Comparison of ENCODE assay signal across 1 cellular context in the genomic region with DNA sequence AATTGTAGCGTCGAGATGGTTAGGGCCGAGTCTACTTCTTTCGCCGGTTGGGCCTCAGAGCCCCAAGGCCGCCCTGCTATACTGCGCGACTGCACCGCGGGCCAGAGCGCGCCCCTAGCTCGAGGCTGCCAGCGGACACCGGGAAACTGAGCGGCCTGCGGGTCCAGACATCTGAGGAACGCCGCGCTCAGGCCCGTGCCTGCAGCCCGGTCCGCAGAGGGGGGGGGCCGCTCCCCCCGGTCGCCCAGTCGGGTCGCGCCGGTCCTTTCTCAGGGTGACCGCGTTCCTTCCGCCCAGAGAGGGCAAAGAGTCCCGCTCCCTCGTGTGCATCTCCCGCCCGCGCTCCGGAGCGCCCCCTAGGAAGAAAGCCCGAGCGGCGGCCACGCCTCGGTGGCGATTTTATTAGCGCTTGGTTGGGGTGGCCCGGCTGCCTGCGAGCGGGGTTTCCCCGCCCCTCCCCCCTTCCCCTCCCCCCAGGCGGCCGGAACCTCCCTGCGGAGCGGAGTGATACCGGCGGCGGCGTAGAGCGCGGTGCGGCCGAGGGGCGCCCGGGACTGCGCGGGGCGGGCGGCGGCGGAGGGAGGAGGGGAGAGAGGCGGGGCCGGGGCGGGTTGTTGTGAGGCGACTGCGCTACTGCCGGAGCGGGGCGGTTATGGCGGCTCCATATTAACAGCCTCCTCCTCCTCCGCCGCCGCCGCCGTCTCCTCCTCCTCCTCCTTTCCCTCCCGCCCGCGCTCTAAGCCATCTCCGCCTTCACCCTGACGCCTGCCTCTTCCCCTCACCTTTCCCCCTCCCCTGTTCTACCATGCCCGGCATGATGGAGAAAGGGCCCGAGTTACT.
TF ChIP-seq lines count a peak whose summit lies in the region.

A gene (plus strand): TSS at position 611 of the 840 bp plus-strand sequence. CDS start 195 bp downstream, at position 806.

TF ChIP-seq in K562, 482 proteins besides CTCF, POLR2A, EP300 and RAD21 (continued from another document and continues in another):
- TF ChIP-seq, protein P1, sequence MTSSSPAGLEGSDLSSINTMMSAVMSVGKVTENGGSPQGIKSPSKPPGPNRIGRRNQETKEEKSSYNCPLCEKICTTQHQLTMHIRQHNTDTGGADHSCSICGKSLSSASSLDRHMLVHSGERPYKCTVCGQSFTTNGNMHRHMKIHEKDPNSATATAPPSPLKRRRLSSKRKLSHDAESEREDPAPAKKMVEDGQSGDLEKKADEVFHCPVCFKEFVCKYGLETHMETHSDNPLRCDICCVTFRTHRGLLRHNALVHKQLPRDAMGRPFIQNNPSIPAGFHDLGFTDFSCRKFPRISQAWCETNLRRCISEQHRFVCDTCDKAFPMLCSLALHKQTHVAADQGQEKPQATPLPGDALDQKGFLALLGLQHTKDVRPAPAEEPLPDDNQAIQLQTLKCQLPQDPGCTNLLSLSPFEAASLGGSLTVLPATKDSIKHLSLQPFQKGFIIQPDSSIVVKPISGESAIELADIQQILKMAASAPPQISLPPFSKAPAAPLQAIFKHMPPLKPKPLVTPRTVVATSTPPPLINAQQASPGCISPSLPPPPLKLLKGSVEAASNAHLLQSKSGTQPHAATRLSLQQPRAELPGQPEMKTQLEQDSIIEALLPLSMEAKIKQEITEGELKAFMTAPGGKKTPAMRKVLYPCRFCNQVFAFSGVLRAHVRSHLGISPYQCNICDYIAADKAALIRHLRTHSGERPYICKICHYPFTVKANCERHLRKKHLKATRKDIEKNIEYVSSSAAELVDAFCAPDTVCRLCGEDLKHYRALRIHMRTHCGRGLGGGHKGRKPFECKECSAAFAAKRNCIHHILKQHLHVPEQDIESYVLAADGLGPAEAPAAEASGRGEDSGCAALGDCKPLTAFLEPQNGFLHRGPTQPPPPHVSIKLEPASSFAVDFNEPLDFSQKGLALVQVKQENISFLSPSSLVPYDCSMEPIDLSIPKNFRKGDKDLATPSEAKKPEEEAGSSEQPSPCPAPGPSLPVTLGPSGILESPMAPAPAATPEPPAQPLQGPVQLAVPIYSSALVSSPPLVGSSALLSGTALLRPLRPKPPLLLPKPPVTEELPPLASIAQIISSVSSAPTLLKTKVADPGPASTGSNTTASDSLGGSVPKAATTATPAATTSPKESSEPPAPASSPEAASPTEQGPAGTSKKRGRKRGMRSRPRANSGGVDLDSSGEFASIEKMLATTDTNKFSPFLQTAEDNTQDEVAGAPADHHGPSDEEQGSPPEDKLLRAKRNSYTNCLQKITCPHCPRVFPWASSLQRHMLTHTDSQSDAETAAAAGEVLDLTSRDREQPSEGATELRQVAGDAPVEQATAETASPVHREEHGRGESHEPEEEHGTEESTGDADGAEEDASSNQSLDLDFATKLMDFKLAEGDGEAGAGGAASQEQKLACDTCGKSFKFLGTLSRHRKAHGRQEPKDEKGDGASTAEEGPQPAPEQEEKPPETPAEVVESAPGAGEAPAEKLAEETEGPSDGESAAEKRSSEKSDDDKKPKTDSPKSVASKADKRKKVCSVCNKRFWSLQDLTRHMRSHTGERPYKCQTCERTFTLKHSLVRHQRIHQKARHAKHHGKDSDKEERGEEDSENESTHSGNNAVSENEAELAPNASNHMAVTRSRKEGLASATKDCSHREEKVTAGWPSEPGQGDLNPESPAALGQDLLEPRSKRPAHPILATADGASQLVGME (CRISPR knock-in tag; IDR thresholded peaks at IDR 0.05): peak; percentile 90; the same call in 1 of the 2 replicates
- TF ChIP-seq, protein P2, sequence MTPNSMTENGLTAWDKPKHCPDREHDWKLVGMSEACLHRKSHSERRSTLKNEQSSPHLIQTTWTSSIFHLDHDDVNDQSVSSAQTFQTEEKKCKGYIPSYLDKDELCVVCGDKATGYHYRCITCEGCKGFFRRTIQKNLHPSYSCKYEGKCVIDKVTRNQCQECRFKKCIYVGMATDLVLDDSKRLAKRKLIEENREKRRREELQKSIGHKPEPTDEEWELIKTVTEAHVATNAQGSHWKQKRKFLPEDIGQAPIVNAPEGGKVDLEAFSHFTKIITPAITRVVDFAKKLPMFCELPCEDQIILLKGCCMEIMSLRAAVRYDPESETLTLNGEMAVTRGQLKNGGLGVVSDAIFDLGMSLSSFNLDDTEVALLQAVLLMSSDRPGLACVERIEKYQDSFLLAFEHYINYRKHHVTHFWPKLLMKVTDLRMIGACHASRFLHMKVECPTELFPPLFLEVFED (CRISPR knock-in tag; conservative IDR thresholded peaks at IDR 0.05): peak; percentile 90
- TF ChIP-seq ZNF311 (CRISPR knock-in tag; IDR thresholded peaks at IDR 0.05): no peak
- TF ChIP-seq EGR1 (conservative IDR thresholded peaks at IDR 0.05): peak; percentile 79
- TF ChIP-seq, protein P3, sequence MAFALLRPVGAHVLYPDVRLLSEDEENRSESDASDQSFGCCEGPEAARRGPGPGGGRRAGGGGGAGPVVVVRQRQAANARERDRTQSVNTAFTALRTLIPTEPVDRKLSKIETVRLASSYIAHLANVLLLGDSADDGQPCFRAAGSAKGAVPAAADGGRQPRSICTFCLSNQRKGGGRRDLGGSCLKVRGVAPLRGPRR (CRISPR knock-in tag; IDR thresholded peaks at IDR 0.05): no peak
- TF ChIP-seq, protein P4, sequence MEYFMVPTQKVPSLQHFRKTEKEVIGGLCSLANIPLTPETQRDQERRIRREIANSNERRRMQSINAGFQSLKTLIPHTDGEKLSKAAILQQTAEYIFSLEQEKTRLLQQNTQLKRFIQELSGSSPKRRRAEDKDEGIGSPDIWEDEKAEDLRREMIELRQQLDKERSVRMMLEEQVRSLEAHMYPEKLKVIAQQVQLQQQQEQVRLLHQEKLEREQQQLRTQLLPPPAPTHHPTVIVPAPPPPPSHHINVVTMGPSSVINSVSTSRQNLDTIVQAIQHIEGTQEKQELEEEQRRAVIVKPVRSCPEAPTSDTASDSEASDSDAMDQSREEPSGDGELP (CRISPR knock-in tag; IDR thresholded peaks at IDR 0.05; ENCODE audit: borderline replicate concordance): peak; percentile 75
- peak; percentile 51 to 91 (median 87) for TF ChIP-seq YY1 (IDR thresholded peaks at IDR 0.05; ENCODE audit: borderline replicate concordance in 1 of 3, control insufficient read depth in 1 of 3, extremely low read depth in 1 of 3, insufficient read depth in 3 of 3, insufficient read length in 1 of 3, insufficient replicate concordance in 2 of 3, low read depth in 1 of 3, low read length in 2 of 3)
- TF ChIP-seq NR2F6 (CRISPR knock-in tag; IDR thresholded peaks at IDR 0.05): no peak
- TF ChIP-seq BDP1 (IDR thresholded peaks at IDR 0.05; ENCODE audit: insufficient read depth, insufficient read length): no peak
- TF ChIP-seq CREM (IDR thresholded peaks at IDR 0.05; ENCODE audit: low read depth): peak; percentile 70
- peak; percentile 71; the same call in 1 of the 2 replicates for TF ChIP-seq ADNP (tag; IDR thresholded peaks at IDR 0.05)
- TF ChIP-seq, protein P5, sequence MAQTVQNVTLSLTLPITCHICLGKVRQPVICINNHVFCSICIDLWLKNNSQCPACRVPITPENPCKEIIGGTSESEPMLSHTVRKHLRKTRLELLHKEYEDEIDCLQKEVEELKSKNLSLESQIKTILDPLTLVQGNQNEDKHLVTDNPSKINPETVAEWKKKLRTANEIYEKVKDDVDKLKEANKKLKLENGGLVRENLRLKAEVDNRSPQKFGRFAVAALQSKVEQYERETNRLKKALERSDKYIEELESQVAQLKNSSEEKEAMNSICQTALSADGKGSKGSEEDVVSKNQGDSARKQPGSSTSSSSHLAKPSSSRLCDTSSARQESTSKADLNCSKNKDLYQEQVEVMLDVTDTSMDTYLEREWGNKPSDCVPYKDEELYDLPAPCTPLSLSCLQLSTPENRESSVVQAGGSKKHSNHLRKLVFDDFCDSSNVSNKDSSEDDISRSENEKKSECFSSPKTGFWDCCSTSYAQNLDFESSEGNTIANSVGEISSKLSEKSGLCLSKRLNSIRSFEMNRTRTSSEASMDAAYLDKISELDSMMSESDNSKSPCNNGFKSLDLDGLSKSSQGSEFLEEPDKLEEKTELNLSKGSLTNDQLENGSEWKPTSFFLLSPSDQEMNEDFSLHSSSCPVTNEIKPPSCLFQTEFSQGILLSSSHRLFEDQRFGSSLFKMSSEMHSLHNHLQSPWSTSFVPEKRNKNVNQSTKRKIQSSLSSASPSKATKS (CRISPR knock-in tag; IDR thresholded peaks at IDR 0.05): no peak
- TF ChIP-seq, protein P6, sequence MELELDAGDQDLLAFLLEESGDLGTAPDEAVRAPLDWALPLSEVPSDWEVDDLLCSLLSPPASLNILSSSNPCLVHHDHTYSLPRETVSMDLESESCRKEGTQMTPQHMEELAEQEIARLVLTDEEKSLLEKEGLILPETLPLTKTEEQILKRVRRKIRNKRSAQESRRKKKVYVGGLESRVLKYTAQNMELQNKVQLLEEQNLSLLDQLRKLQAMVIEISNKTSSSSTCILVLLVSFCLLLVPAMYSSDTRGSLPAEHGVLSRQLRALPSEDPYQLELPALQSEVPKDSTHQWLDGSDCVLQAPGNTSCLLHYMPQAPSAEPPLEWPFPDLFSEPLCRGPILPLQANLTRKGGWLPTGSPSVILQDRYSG (tag; conservative IDR thresholded peaks at IDR 0.05; ENCODE audit: low read depth): no peak
- TF ChIP-seq NEUROD1 (IDR thresholded peaks at IDR 0.05; ENCODE audit: borderline replicate concordance, low read depth, low read length, partially characterized antibody): peak; percentile 66
- TF ChIP-seq, protein P7, sequence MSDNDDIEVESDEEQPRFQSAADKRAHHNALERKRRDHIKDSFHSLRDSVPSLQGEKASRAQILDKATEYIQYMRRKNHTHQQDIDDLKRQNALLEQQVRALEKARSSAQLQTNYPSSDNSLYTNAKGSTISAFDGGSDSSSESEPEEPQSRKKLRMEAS (CRISPR knock-in tag; IDR thresholded peaks at IDR 0.05): peak; percentile 90
- TF ChIP-seq ZNF146 (CRISPR knock-in tag; IDR thresholded peaks at IDR 0.05; ENCODE audit: unreplicated experiment): no peak
- no peak for TF ChIP-seq ZBTB1 (CRISPR knock-in tag; IDR thresholded peaks at IDR 0.05; ENCODE audit: borderline replicate concordance, low read depth)
- TF ChIP-seq ZSCAN32 (CRISPR knock-in tag; IDR thresholded peaks at IDR 0.05): 0 out of 2 replicates have a peak, but pooled peaks have one; percentile 45
- TF ChIP-seq CTBP1 (IDR thresholded peaks at IDR 0.05; ENCODE audit: borderline replicate concordance): peak; percentile 73
- TF ChIP-seq KLF13 (tag; IDR thresholded peaks at IDR 0.05; ENCODE audit: borderline replicate concordance, low read depth): peak; percentile 67; the same call in 1 of the 2 replicates
- TF ChIP-seq HNRNPUL1 (IDR thresholded peaks at IDR 0.05; ENCODE audit: low read length): no peak
- TF ChIP-seq, protein P8, sequence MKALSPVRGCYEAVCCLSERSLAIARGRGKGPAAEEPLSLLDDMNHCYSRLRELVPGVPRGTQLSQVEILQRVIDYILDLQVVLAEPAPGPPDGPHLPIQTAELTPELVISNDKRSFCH (CRISPR knock-in tag; IDR thresholded peaks at IDR 0.05): no peak
- TF ChIP-seq, protein P8 (tag; IDR thresholded peaks at IDR 0.05): peak; percentile 90
- TF ChIP-seq STAG1 (CRISPR knock-in tag; IDR thresholded peaks at IDR 0.05; ENCODE audit: borderline replicate concordance): peak; percentile 31; the same call in 1 of the 2 replicates
- no peak for TF ChIP-seq PHTF2 (CRISPR knock-in tag; IDR thresholded peaks at IDR 0.05)
- no peak; the same call in 1 of the 2 replicates for TF ChIP-seq TEAD2 (tag; IDR thresholded peaks at IDR 0.05)
- TF ChIP-seq, protein P9, sequence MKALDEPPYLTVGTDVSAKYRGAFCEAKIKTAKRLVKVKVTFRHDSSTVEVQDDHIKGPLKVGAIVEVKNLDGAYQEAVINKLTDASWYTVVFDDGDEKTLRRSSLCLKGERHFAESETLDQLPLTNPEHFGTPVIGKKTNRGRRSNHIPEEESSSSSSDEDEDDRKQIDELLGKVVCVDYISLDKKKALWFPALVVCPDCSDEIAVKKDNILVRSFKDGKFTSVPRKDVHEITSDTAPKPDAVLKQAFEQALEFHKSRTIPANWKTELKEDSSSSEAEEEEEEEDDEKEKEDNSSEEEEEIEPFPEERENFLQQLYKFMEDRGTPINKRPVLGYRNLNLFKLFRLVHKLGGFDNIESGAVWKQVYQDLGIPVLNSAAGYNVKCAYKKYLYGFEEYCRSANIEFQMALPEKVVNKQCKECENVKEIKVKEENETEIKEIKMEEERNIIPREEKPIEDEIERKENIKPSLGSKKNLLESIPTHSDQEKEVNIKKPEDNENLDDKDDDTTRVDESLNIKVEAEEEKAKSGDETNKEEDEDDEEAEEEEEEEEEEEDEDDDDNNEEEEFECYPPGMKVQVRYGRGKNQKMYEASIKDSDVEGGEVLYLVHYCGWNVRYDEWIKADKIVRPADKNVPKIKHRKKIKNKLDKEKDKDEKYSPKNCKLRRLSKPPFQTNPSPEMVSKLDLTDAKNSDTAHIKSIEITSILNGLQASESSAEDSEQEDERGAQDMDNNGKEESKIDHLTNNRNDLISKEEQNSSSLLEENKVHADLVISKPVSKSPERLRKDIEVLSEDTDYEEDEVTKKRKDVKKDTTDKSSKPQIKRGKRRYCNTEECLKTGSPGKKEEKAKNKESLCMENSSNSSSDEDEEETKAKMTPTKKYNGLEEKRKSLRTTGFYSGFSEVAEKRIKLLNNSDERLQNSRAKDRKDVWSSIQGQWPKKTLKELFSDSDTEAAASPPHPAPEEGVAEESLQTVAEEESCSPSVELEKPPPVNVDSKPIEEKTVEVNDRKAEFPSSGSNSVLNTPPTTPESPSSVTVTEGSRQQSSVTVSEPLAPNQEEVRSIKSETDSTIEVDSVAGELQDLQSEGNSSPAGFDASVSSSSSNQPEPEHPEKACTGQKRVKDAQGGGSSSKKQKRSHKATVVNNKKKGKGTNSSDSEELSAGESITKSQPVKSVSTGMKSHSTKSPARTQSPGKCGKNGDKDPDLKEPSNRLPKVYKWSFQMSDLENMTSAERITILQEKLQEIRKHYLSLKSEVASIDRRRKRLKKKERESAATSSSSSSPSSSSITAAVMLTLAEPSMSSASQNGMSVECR (CRISPR knock-in tag; IDR thresholded peaks at IDR 0.05): peak; percentile 68; the same call in 1 of the 2 replicates
- TF ChIP-seq U2AF2 (optimal IDR thresholded peaks at IDR 0.05; ENCODE audit: low read depth, low read length): no peak
- TF ChIP-seq KAT7 (CRISPR knock-in tag; IDR thresholded peaks at IDR 0.05; ENCODE audit: borderline replicate concordance): peak; percentile 82; the same call in 1 of the 2 replicates
- no peak for TF ChIP-seq NCOA2 (IDR thresholded peaks at IDR 0.05; ENCODE audit: partially characterized antibody in 2 of 2)
- no peak for TF ChIP-seq ZNF124 (CRISPR knock-in tag; IDR thresholded peaks at IDR 0.05)
- peak; percentile 99 for TF ChIP-seq SMAD4 (CRISPR knock-in tag; conservative IDR thresholded peaks at IDR 0.05)
- TF ChIP-seq, protein P10, sequence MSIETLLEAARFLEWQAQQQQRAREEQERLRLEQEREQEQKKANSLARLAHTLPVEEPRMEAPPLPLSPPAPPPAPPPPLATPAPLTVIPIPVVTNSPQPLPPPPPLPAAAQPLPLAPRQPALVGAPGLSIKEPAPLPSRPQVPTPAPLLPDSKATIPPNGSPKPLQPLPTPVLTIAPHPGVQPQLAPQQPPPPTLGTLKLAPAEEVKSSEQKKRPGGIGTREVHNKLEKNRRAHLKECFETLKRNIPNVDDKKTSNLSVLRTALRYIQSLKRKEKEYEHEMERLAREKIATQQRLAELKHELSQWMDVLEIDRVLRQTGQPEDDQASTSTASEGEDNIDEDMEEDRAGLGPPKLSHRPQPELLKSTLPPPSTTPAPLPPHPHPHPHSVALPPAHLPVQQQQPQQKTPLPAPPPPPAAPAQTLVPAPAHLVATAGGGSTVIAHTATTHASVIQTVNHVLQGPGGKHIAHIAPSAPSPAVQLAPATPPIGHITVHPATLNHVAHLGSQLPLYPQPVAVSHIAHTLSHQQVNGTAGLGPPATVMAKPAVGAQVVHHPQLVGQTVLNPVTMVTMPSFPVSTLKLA (conservative IDR thresholded peaks at IDR 0.05): peak; percentile 88 to 93
- peak; percentile 90 for TF ChIP-seq NFRKB (IDR thresholded peaks at IDR 0.05; ENCODE audit: low read depth)
- TF ChIP-seq KLF6 (CRISPR knock-in tag; IDR thresholded peaks at IDR 0.05; ENCODE audit: borderline replicate concordance): peak; percentile 77; the same call in 1 of the 2 replicates
- no peak for TF ChIP-seq ZNF316 (IDR thresholded peaks at IDR 0.05)
- no peak for TF ChIP-seq ZNF184 (CRISPR knock-in tag; IDR thresholded peaks at IDR 0.05)
